In genomic region chr10:102064868-102065560, GRCh38 we compare ENCODE assay signal across 1 cellular context.
A peak's percentile ranks its signal among the peaks of the same experiment; 100 is the strongest.
TF ChIP-seq lines count a peak whose summit lies in the region.

TSS of gene HPS6 (plus strand) at chr10:102065349. CDS start at chr10:102065475, 126 bp downstream.

TF ChIP-seq in K562, 482 proteins besides CTCF, POLR2A, EP300 and RAD21 (continued from another document and continues in another):
- TF ChIP-seq CBFA2T3 (IDR thresholded peaks at IDR 0.05) (no peak), CREBBP (IDR thresholded peaks at IDR 0.05; ENCODE audit: low read depth, low read length) (no peak), PCBP1 (IDR thresholded peaks at IDR 0.05; ENCODE audit: low read depth, low read length, poor library complexity, severe bottlenecking) (peak; percentile 33), NR2C1 (IDR thresholded peaks at IDR 0.05) (no peak), NR2C1 (tag; IDR thresholded peaks at IDR 0.05) (no peak), TARDBP (IDR thresholded peaks at IDR 0.05) (no peak), GTF2B (IDR thresholded peaks at IDR 0.05; ENCODE audit: extremely low read depth, insufficient read length) (no peak), ZNF134 (CRISPR knock-in tag; conservative IDR thresholded peaks at IDR 0.05) (no peak), XRCC4 (IDR thresholded peaks at IDR 0.05; ENCODE audit: extremely low read depth, insufficient read depth, insufficient read length) (no peak), JUNB (CRISPR knock-in tag; conservative IDR thresholded peaks at IDR 0.05) (no peak), CXXC5 (CRISPR knock-in tag; IDR thresholded peaks at IDR 0.05) (peak; percentile 65), SUPT5H (IDR thresholded peaks at IDR 0.05) (peak; percentile 65), CREB1 (IDR thresholded peaks at IDR 0.05) (peak; percentile 93), CREB1 (CRISPR knock-in tag; IDR thresholded peaks at IDR 0.05) (peak; percentile 84), ZFP1 (CRISPR knock-in tag; IDR thresholded peaks at IDR 0.05) (no peak), ZNF778 (CRISPR knock-in tag; IDR thresholded peaks at IDR 0.05) (no peak), ZNF586 (CRISPR knock-in tag; conservative IDR thresholded peaks at IDR 0.05) (no peak), ZFX (CRISPR knock-in tag; IDR thresholded peaks at IDR 0.05) (peak; percentile 92), NEUROD1 (IDR thresholded peaks at IDR 0.05; ENCODE audit: borderline replicate concordance, low read depth, low read length, partially characterized antibody) (no peak), TEAD1 (CRISPR knock-in tag; IDR thresholded peaks at IDR 0.05) (no peak), E2F8 (IDR thresholded peaks at IDR 0.05; ENCODE audit: low read depth, partially characterized antibody) (peak; percentile 7), HDAC3 (IDR thresholded peaks at IDR 0.05; ENCODE audit: borderline replicate concordance, partially characterized antibody) (no peak), NFXL1 (CRISPR knock-in tag; IDR thresholded peaks at IDR 0.05) (no peak), ZNF507 (tag; conservative IDR thresholded peaks at IDR 0.05) (no peak), ZEB2 (IDR thresholded peaks at IDR 0.05) (no peak), HEY1 (CRISPR knock-in tag; IDR thresholded peaks at IDR 0.05; ENCODE audit: borderline replicate concordance) (no peak), CHCHD3 (CRISPR knock-in tag; IDR thresholded peaks at IDR 0.05) (no peak), POLR3G (IDR thresholded peaks at IDR 0.05; ENCODE audit: extremely low read depth, insufficient read length, insufficient replicate concordance) (no peak), ZBED1 (IDR thresholded peaks at IDR 0.05) (no peak), ZNF197 (CRISPR knock-in tag; IDR thresholded peaks at IDR 0.05; ENCODE audit: low read depth) (no peak), ZFPM2 (CRISPR knock-in tag; IDR thresholded peaks at IDR 0.05) (no peak), MTF1 (CRISPR knock-in tag; IDR thresholded peaks at IDR 0.05; ENCODE audit: borderline replicate concordance) (no peak), PHB2 (IDR thresholded peaks at IDR 0.05; ENCODE audit: low read depth) (no peak), XRCC5 (IDR thresholded peaks at IDR 0.05; ENCODE audit: low read depth, low read length) (no peak), CCNT2 (IDR thresholded peaks at IDR 0.05; ENCODE audit: borderline replicate concordance, extremely low read depth, insufficient read length, low read depth, low read length) (peak; percentile 72), DIDO1 (tag; IDR thresholded peaks at IDR 0.05; ENCODE audit: low read depth) (no peak), TRIM25 (IDR thresholded peaks at IDR 0.05; ENCODE audit: borderline replicate concordance) (no peak), MNT (conservative IDR thresholded peaks at IDR 0.05) (peak; percentile 88 to 95), LEF1 (IDR thresholded peaks at IDR 0.05) (no peak), ZNF274 (IDR thresholded peaks at IDR 0.05; ENCODE audit: borderline replicate concordance, low read depth, low read length) (no peak), CEBPZ (IDR thresholded peaks at IDR 0.05; ENCODE audit: borderline replicate concordance, low read depth, low read length) (no peak), TAF7 (tag; IDR thresholded peaks at IDR 0.05) (no peak), RBFOX2 (IDR thresholded peaks at IDR 0.05; ENCODE audit: low read depth, low read length) (peak; percentile 87), HDAC1 (IDR thresholded peaks at IDR 0.05) (peak in 1 of 2 experiments; percentile 65; a peak in 2 of 4 replicates), SNRNP70 (optimal IDR thresholded peaks at IDR 0.05; ENCODE audit: low read depth, low read length) (no peak), ZFP30 (CRISPR knock-in tag; IDR thresholded peaks at IDR 0.05; ENCODE audit: borderline replicate concordance) (no peak), TEAD2 (tag; IDR thresholded peaks at IDR 0.05) (no peak), HDGF (IDR thresholded peaks at IDR 0.05) (no peak), ZNF764 (CRISPR knock-in tag; IDR thresholded peaks at IDR 0.05; ENCODE audit: low read depth) (no peak), MXI1 (IDR thresholded peaks at IDR 0.05; ENCODE audit: low read depth, low read length) (0 out of 2 replicates have a peak, but pooled peaks have one; percentile 13), ZNF77 (CRISPR knock-in tag; IDR thresholded peaks at IDR 0.05) (no peak), HNRNPK (IDR thresholded peaks at IDR 0.05; ENCODE audit: low read depth, low read length, poor library complexity, severe bottlenecking) (no peak), KDM4B (IDR thresholded peaks at IDR 0.05; ENCODE audit: borderline replicate concordance in 2 of 2, low read depth in 1 of 2) (no peak), KAT2B (IDR thresholded peaks at IDR 0.05; ENCODE audit: low read depth, low read length) (no peak), EZH2 (IDR thresholded peaks at IDR 0.05; ENCODE audit: borderline replicate concordance, low read depth, low read length) (no peak), MCM3 (IDR thresholded peaks at IDR 0.05) (no peak), E2F3 (CRISPR knock-in tag; IDR thresholded peaks at IDR 0.05) (no peak), GMEB1 (CRISPR knock-in tag; IDR thresholded peaks at IDR 0.05) (0 out of 2 replicates have a peak, but pooled peaks have one; percentile 37), TCF7 (IDR thresholded peaks at IDR 0.05; ENCODE audit: borderline replicate concordance) (no peak), CGGBP1 (CRISPR knock-in tag; IDR thresholded peaks at IDR 0.05) (no peak), HDAC8 (tag; IDR thresholded peaks at IDR 0.05) (no peak), ZNF324 (CRISPR knock-in tag; IDR thresholded peaks at IDR 0.05) (no peak), STAG1 (CRISPR knock-in tag; IDR thresholded peaks at IDR 0.05; ENCODE audit: borderline replicate concordance) (no peak), FOXJ2 (tag; IDR thresholded peaks at IDR 0.05) (no peak), SMARCA4 (IDR thresholded peaks at IDR 0.05) (peak; percentile 11; the same call in 1 of the 2 replicates), CTBP1 (IDR thresholded peaks at IDR 0.05; ENCODE audit: borderline replicate concordance) (peak; percentile 72), CEBPB (tag; IDR thresholded peaks at IDR 0.05) (no peak; the same call in 1 of the 2 replicates), CREB5 (CRISPR knock-in tag; IDR thresholded peaks at IDR 0.05) (no peak)
